In genomic region chr7:4775281-4776159, GRCh38 we compare ENCODE assay signal across 8 cellular contexts. TPM values are rescaled to one million over a fixed set of nuclear protein-coding genes. Genes with fewer than 3 reads are reported as not detected.
DNase-seq lines count a peak whose midpoint lies in the region; ATAC-seq and TF ChIP-seq lines count a peak whose summit lies in the region.

Gene AP5Z1 (plus strand): TSS chr7:4775623. CDS start chr7:4775716, 93 bp downstream.

- peak within 1 kb of the TSS; percentile 92 for H3K4me2 ChIP-seq in skeletal muscle satellite cell (ENCODE audit: low read length)

- POLR2A ChIA-PET in AG04449 (lab: Yijun Ruan, JAX), result interaction anchor here (0.7 to 2.6 kb wide), 10 partner anchors 9 to 364 kb away, joined by 3 to 13 read pairs (median 6); no protein-coding TSS in a partner anchor

- H3K27ac ChIP-seq in VCaP (peak within 1 kb of the TSS; percentile 86), iPS-18a (ENCODE audit: low read length) (peak within 1 kb of the TSS; percentile 67)

- ATAC-seq in GM18870 (IDR thresholded peaks at IDR 0.05; ENCODE audit: unreplicated experiment) (peak; percentile 72), HG03108 (IDR thresholded peaks at IDR 0.05; ENCODE audit: unreplicated experiment) (peak; percentile 91)

- H3K9me3 ChIP-seq in iPS-18a (ENCODE audit: control insufficient read depth, low read depth, low read length) (no peaks in the 10 kb centered on the region), skeletal muscle satellite cell (replicated peaks; ENCODE audit: low read length) (no peaks in the 10 kb centered on the region)

- H3K9ac ChIP-seq in iPS-18a (ENCODE audit: low read length) (peak within 1 kb of the TSS; percentile 76), skeletal muscle satellite cell (ENCODE audit: low read depth, low read length) (peak within 1 kb of the TSS; percentile 94)

- CTCF ChIA-PET in AG04449 (lab: Yijun Ruan, JAX), result interaction anchor here (0.6 to 4.9 kb wide), 7 partner anchors 17 to 644 kb away, joined by 3 to 36 read pairs (median 4); no protein-coding TSS in a partner anchor

- H3K36me3 ChIP-seq in iPS-18a (ENCODE audit: control insufficient read depth, low read depth, low read length) (no peaks in the 10 kb centered on the region), skeletal muscle satellite cell (ENCODE audit: insufficient read depth, low read length) (peaks cover 9% of the 10 kb centered on the region)

- in situ Hi-C loops in T47D (cut with HindIII; ENCODE audit: low pct_unique_long_range_greater_than_20kb, low sequenced_read_pairs), result no loop called here

- peak; percentile 76 for DNase-seq in AG04449 (ENCODE audit: low read depth, low spot score)
- DNase-seq in NCI-H2196 treated with DMSO at 0.1 percent for 48 hours (lab: John Stamatoyannopoulos, UW; ENCODE audit: unreplicated experiment), result peak; percentile 82
- peak; percentile 97 to 100 for DNase-seq in T47D (ENCODE audit: low read depth in 1 of 2, low spot score in 1 of 2)

- H3K4me3 ChIP-seq in AG04449 (ENCODE audit: low read depth, low read length) (peak within 1 kb of the TSS; percentile 98), iPS-18a (ENCODE audit: low read length) (peak within 1 kb of the TSS; percentile 91), skeletal muscle satellite cell (ENCODE audit: low read length) (peak within 1 kb of the TSS; percentile 91)

- H3K27me3 ChIP-seq in iPS-18a (ENCODE audit: control insufficient read depth, insufficient read depth, low read length) (no peaks in the 10 kb centered on the region), skeletal muscle satellite cell (ENCODE audit: control insufficient read depth, insufficient read depth, low read length) (no peaks in the 10 kb centered on the region)

- no peak for TF ChIP-seq CTCF in AG04449 (IDR thresholded peaks at IDR 0.05; ENCODE audit: insufficient read depth, low read length, missing control alignments)
- TF ChIP-seq CTCF in VCaP (conservative IDR thresholded peaks at IDR 0.05), result no peak

- H3K4me1 ChIP-seq in iPS-18a (ENCODE audit: control insufficient read depth, low read depth, low read length) (no peaks in the 10 kb centered on the region), skeletal muscle satellite cell (ENCODE audit: control insufficient read depth, insufficient read depth, low read length) (peaks cover 12% of the 10 kb centered on the region)

RNA-seq across cellular contexts. Expression of gene AP5Z1, which starts in this region (rescaled TPM):
- 34.7 and 42.6 TPM in 2 replicates for total RNA-seq in skeletal muscle satellite cell (2012; rRNA removed)

Comparison
In these comparisons a context has a peak if more than half of its experiments do, and no peak if none do; other contexts are left out.
1. Peak in every context shown above with its lines: DNase-seq, ATAC-seq, H3K4me3 ChIP-seq and H3K27ac ChIP-seq.